32 cellular contexts compared by ENCODE assay signal in genomic region chr12:25017336-25017735, GRCh38.
DNase-seq lines count a peak whose midpoint lies in the region; FAIRE-seq and TF ChIP-seq lines count a peak whose summit lies in the region.
"Had no signal": no experiment of that assay in that cellular context is flagged by ENCODE, and none has a peak within 500 bp of the region (broad histone marks: within the 10 kb centered on the region; RNA-seq: fewer than 3 reads in every experiment).

No MANE protein-coding gene starts in this region.

- H3K9ac ChIP-seq in Karpas-422 (ENCODE audit: low read length) (peak overlapping the region; percentile 22; the same call in 1 of the 2 replicates), adipocyte (ENCODE audit: low read length) (no peak overlapping the region), H9 (ENCODE audit: extremely low read depth, insufficient read length, low read length) (no peak overlapping the region)

- no peak for FAIRE-seq in H54 (lab: Jason Lieb, UNC)

- H3K79me1 ChIP-seq in H9 (ENCODE audit: insufficient read depth, low read depth, low read length, poor library complexity, severe bottlenecking) = no peaks in the 10 kb centered on the region

- no peak overlapping the region for H2BK5ac ChIP-seq in H9 (ENCODE audit: insufficient read length, low read length)

- no peak overlapping the region for H3K14ac ChIP-seq in H9 (ENCODE audit: insufficient read depth, low read length)

- H3T11ph ChIP-seq in H9 (ENCODE audit: low read length) = no peak overlapping the region

- H2BK15ac ChIP-seq in H9 (ENCODE audit: low read depth, low read length) = no peak overlapping the region

- H4K20me1 ChIP-seq in Karpas-422 (ENCODE audit: insufficient read depth, low read depth, low read length) = no peaks in the 10 kb centered on the region
- no peaks in the 10 kb centered on the region for H4K20me1 ChIP-seq in H9 (ENCODE audit: control insufficient read depth, insufficient read depth, insufficient read length)

- no peak overlapping the region for H4K5ac ChIP-seq in H9 (ENCODE audit: insufficient read length, low read depth, low read length)

- H3K4me2 ChIP-seq in Karpas-422 (ENCODE audit: low read depth, low read length, poor library complexity, severe bottlenecking) = peak overlapping the region; percentile 46
- no peak overlapping the region for H3K4me2 ChIP-seq in H9 (ENCODE audit: insufficient read depth, insufficient read length, low read length)
- H3K4me2 ChIP-seq: smooth muscle cell had no signal

- H3K4ac ChIP-seq in H9 (ENCODE audit: low read depth, low read length) = no peak overlapping the region

- H3K36me3 ChIP-seq in Karpas-422 (ENCODE audit: insufficient read depth, low read length) (no peaks in the 10 kb centered on the region; the same call in 1 of the 2 replicates), adipocyte (ENCODE audit: control insufficient read depth, insufficient read depth, low read length, severe bottlenecking) (no peaks in the 10 kb centered on the region)
- H3K36me3 ChIP-seq: gastrocnemius medialis, thoracic aorta had no signal

- no peak overlapping the region for H2BK12ac ChIP-seq in H9 (ENCODE audit: insufficient read length, low read depth, low read length)

- H2AK5ac ChIP-seq in H9 (ENCODE audit: insufficient read length, low read length) = no peak overlapping the region

- H3K79me2 ChIP-seq in Karpas-422 (ENCODE audit: low read length) (no peaks in the 10 kb centered on the region), H9 (ENCODE audit: insufficient read depth, low read length) (no peaks in the 10 kb centered on the region)

- H3K9me3 ChIP-seq in Karpas-422 (ENCODE audit: low read length) (peaks cover 12% of the 10 kb centered on the region), adipocyte (ENCODE audit: control insufficient read depth, low read length) (peaks cover 10% of the 10 kb centered on the region), H9 (ENCODE audit: control insufficient read depth, low read depth, low read length) (no peaks in the 10 kb centered on the region)
- H3K9me3 ChIP-seq: gastrocnemius medialis, thoracic aorta had no signal

- H3K27ac ChIP-seq in Karpas-422 (ENCODE audit: low read length) = peak overlapping the region; percentile 94
- no peak overlapping the region for H3K27ac ChIP-seq in H9 (ENCODE audit: insufficient read length, low read depth, low read length)
- H3K27ac ChIP-seq: gastrocnemius medialis, thoracic aorta had no signal

- no peak overlapping the region for H4K91ac ChIP-seq in H9 (ENCODE audit: insufficient read length, low read depth, low read length)

- TF ChIP-seq POLR2A in H54 (IDR thresholded peaks at IDR 0.05; ENCODE audit: low read depth, low read length) = no peak

- peaks cover 0 to 5% of the 10 kb centered on the region in 2 experiments; a peak in 2 of 5 replicates for H3K9me3 Mint-ChIP-seq in H9
- H3K9me3 Mint-ChIP-seq in activated CD4-positive, alpha-beta T cell treated with anti-CD3 and anti-CD28 coated beads, Interleukin-2, amount 10 ng/mL, durations not matched to agents 24 days and 14 days = no peaks in the 10 kb centered on the region
- H3K9me3 Mint-ChIP-seq: activated naive CD4-positive, alpha-beta T cell treated with anti-CD3 and anti-CD28 coated beads, Interleukin-2, amount 50 U/mL, for 24 hours; activated T-helper 2 cell treated with anti-CD3 and anti-CD28 coated beads, Interferon-gamma antibody, Interleukin-2, Interleukin-4, amounts not matched to agents 10 μg/mL and 5 μg/mL and 100 μg/mL, durations not matched to agents 14 hours and 24 hours and 36 hours had no signal

- H4K8ac ChIP-seq in H9 (replicated peaks; ENCODE audit: insufficient read length, low read depth, low read length) = no peak overlapping the region

- H2AFZ ChIP-seq in Karpas-422 (ENCODE audit: low read length) (no peak overlapping the region), H9 (ENCODE audit: low read length) (no peak overlapping the region)

- no peak overlapping the region; a peak in 1 of 7 replicates for H3K27ac Mint-ChIP-seq in H9
- no peak overlapping the region for H3K27ac Mint-ChIP-seq in activated CD4-positive, alpha-beta T cell treated with anti-CD3 and anti-CD28 coated beads, Interleukin-2, amount 10 ng/mL, durations not matched to agents 24 days and 14 days
- H3K27ac Mint-ChIP-seq: activated naive CD4-positive, alpha-beta T cell treated with anti-CD3 and anti-CD28 coated beads, Interleukin-2, amount 50 U/mL, for 24 hours; activated T-helper 2 cell treated with anti-CD3 and anti-CD28 coated beads, Interferon-gamma antibody, Interleukin-2, Interleukin-4, amounts not matched to agents 10 μg/mL and 5 μg/mL and 100 μg/mL, durations not matched to agents 14 hours and 24 hours and 36 hours; CD4-positive, CD25-positive, alpha-beta regulatory T cell; dendritic cell treated with granulocyte-macrophage colony-stimulating factor and Interleukin-4, amounts not matched to agents 40 ng/mL and 50 ng/mL, for 4 days had no signal

- H3K18ac ChIP-seq in H9 (ENCODE audit: insufficient read length, low read depth, low read length) = no peak overlapping the region

- no peak overlapping the region for H3K4me3 Mint-ChIP-seq in H9
- H3K4me3 Mint-ChIP-seq in activated CD4-positive, alpha-beta T cell treated with anti-CD3 and anti-CD28 coated beads, Interleukin-2, amount 10 ng/mL, durations not matched to agents 24 days and 14 days = no peak overlapping the region
- H3K4me3 Mint-ChIP-seq: activated naive CD4-positive, alpha-beta T cell treated with anti-CD3 and anti-CD28 coated beads, Interleukin-2, amount 50 U/mL, for 24 hours; CD4-positive, CD25-positive, alpha-beta regulatory T cell; dendritic cell treated with granulocyte-macrophage colony-stimulating factor and Interleukin-4, amounts not matched to agents 40 ng/mL and 50 ng/mL, for 4 days had no signal

- TF ChIP-seq CTCF in fibroblast of villous mesenchyme (IDR thresholded peaks at IDR 0.05; ENCODE audit: insufficient read depth, low read depth, low read length) (no peak), H9 (conservative IDR thresholded peaks at IDR 0.05) (no peak)

- H3K4me1 Mint-ChIP-seq in H9 = no peaks in the 10 kb centered on the region
- no peaks in the 10 kb centered on the region for H3K4me1 Mint-ChIP-seq in activated CD4-positive, alpha-beta T cell treated with anti-CD3 and anti-CD28 coated beads, Interleukin-2, amount 10 ng/mL, durations not matched to agents 24 days and 14 days
- H3K4me1 Mint-ChIP-seq: activated naive CD4-positive, alpha-beta T cell treated with anti-CD3 and anti-CD28 coated beads, Interleukin-2, amount 50 U/mL, for 24 hours; CD4-positive, CD25-positive, alpha-beta regulatory T cell had no signal

- no peak overlapping the region for H2BK20ac ChIP-seq in H9 (ENCODE audit: low read depth, low read length, poor library complexity, severe bottlenecking)

- intact Hi-C loops in activated CD4-positive, alpha-beta T cell treated with anti-CD3 and anti-CD28 coated beads, Interleukin-2, amount 10 ng/mL, durations not matched to agents 24 days and 14 days (cut with micrococcal nuclease) = no loop called here

- H3K27me3 ChIP-seq in Karpas-422 (ENCODE audit: low read length) (no peaks in the 10 kb centered on the region), adipocyte (replicated peaks; ENCODE audit: control insufficient read depth, insufficient read depth, low read length) (no peaks in the 10 kb centered on the region), H9 (ENCODE audit: insufficient read depth, low read length) (no peaks in the 10 kb centered on the region)
- H3K27me3 ChIP-seq: gastrocnemius medialis had no signal

- H3K4me3 ChIP-seq in Karpas-422 (ENCODE audit: low read length) (no peak overlapping the region), adipocyte (ENCODE audit: low read length) (no peak overlapping the region), fibroblast of villous mesenchyme (ENCODE audit: low read depth, low read length) (no peak overlapping the region)
- H3K4me3 ChIP-seq: gastrocnemius medialis, smooth muscle cell, thoracic aorta had no signal

- no peaks in the 10 kb centered on the region for H3K23me2 ChIP-seq in H9 (ENCODE audit: insufficient read length, low read depth, low read length, poor library complexity, severe bottlenecking)

- H2BK120ac ChIP-seq in H9 (ENCODE audit: low read depth, low read length, poor library complexity, severe bottlenecking) = no peak overlapping the region

- H3K4me1 ChIP-seq in Karpas-422 (ENCODE audit: low read length) (peaks cover 67% of the 10 kb centered on the region), adipocyte (ENCODE audit: control insufficient read depth, insufficient read depth, low read length) (no peaks in the 10 kb centered on the region), H9 (ENCODE audit: insufficient read depth, low read length) (no peaks in the 10 kb centered on the region)
- H3K4me1 ChIP-seq: gastrocnemius medialis had no signal

- no peak overlapping the region for H3K56ac ChIP-seq in H9 (ENCODE audit: insufficient read length, low read depth, low read length)

- H3K27me3 Mint-ChIP-seq in H9 (ENCODE audit: low read depth) = no peaks in the 10 kb centered on the region
- H3K27me3 Mint-ChIP-seq in activated CD4-positive, alpha-beta T cell treated with anti-CD3 and anti-CD28 coated beads, Interleukin-2, amount 10 ng/mL, durations not matched to agents 24 days and 14 days = peaks cover 10% of the 10 kb centered on the region
- H3K27me3 Mint-ChIP-seq: activated naive CD4-positive, alpha-beta T cell treated with anti-CD3 and anti-CD28 coated beads, Interleukin-2, amount 50 U/mL, for 24 hours; dendritic cell treated with granulocyte-macrophage colony-stimulating factor and Interleukin-4, amounts not matched to agents 40 ng/mL and 50 ng/mL, for 4 days; naive B cell had no signal

- WGBS in H9 (ENCODE audit: extremely low coverage, insufficient read length, low lambda C conversion rate) = no CpG with 5 or more reads among the region's 3 CpGs

- H3K9me2 ChIP-seq in Karpas-422 (replicated peaks; ENCODE audit: insufficient read depth, low read length) = no peaks in the 10 kb centered on the region

- no peaks in the 10 kb centered on the region; a peak in 2 of 7 replicates for H3K36me3 Mint-ChIP-seq in H9 (ENCODE audit: insufficient read depth in 1 of 3, low read depth in 3 of 3)
- no peaks in the 10 kb centered on the region for H3K36me3 Mint-ChIP-seq in activated CD4-positive, alpha-beta T cell treated with anti-CD3 and anti-CD28 coated beads, Interleukin-2, amount 10 ng/mL, durations not matched to agents 24 days and 14 days (ENCODE audit: low read depth)
- H3K36me3 Mint-ChIP-seq: activated naive CD4-positive, alpha-beta T cell treated with anti-CD3 and anti-CD28 coated beads, Interleukin-2, amount 50 U/mL, for 24 hours; CD4-positive, CD25-positive, alpha-beta regulatory T cell had no signal

- DNase-seq in ELR (ENCODE audit: low read depth) = peak; percentile 18
- no peak for DNase-seq in Karpas-422
- peak; percentile 32 for DNase-seq in adipocyte (ENCODE audit: low read depth)
- peak; percentile 0 for DNase-seq in fibroblast of villous mesenchyme (ENCODE audit: low read depth)
- no peak for DNase-seq in H9
- no peak for DNase-seq in NCI-H187 (lab: John Stamatoyannopoulos, UW)
- DNase-seq in activated CD4-positive, alpha-beta T cell treated with anti-CD3 and anti-CD28 coated beads, Interleukin-2, amount 10 ng/mL, durations not matched to agents 24 days and 14 days = no peak
- DNase-seq in H54 (ENCODE audit: insufficient read length, low spot score) = no peak
- DNase-seq: activated CD8-positive, alpha-beta memory T cell treated with anti-CD3 and anti-CD28 coated beads for 24 hours; activated T-cell treated with anti-CD3 and anti-CD28 coated beads for 4 hours; anterior cingulate cortex; caudate nucleus; CD4-positive, CD25-positive, alpha-beta regulatory T cell; DND-41; gastrocnemius medialis; midbrain; MM.1S; naive B cell; NCI-H1436; NCI-H2081 treated with DMSO at 0.1 percent for 48 hours; NCI-H2227 treated with DMSO at 0.1 percent for 48 hours; NCI-H526; PC-3; posterior cingulate gyrus; right cardiac atrium; stimulated activated naive CD8-positive, alpha-beta T cell treated with anti-CD3 and anti-CD28 coated beads, Interleukin-15, Interleukin-2, amounts not matched to agents 100 U/mL and 50 U/mL, for 24 hours; T-helper 2 cell had no signal

- no peak overlapping the region for H3K23ac ChIP-seq in H9 (ENCODE audit: insufficient read length, low read depth, low read length)

Comparison
In these comparisons a context has a peak if more than half of its experiments do, and no peak if none do; other contexts are left out.
1. DNase-seq: peak in ELR (single experiment), adipocyte (single experiment) and fibroblast of villous mesenchyme (single experiment); none in Karpas-422 (single experiment), H9 (single experiment), NCI-H187 (0 of 2), activated CD4-positive, alpha-beta T cell treated with anti-CD3 and anti-CD28 coated beads, Interleukin-2, amount 10 ng/mL, durations not matched to agents 24 days and 14 days (single experiment) and H54 (single experiment).